Comparison of ENCODE assay signal across 8 cellular contexts in genomic region chr17:59892849-59893616, GRCh38. TPM values are rescaled to one million over a fixed set of nuclear protein-coding genes. Genes with fewer than 3 reads are reported as not detected.
DNase-seq lines count a peak whose midpoint lies in the region; ATAC-seq and TF ChIP-seq lines count a peak whose summit lies in the region.

RPS6KB1 (plus strand) TSS chr17:59893121; CDS start chr17:59893185, 64 bp downstream.
TUBD1 (minus strand) TSS chr17:59892943; CDS start chr17:59891002, 1,941 bp downstream.

- H3K9ac ChIP-seq in liver (ENCODE audit: low read depth in 1 of 2, low read length in 2 of 2): peak within 1 kb of the TSS; percentile 95 to 99

- peaks cover 0 to 5% (median 3%) of the 10 kb centered on the region in 4 donors for H3K36me3 ChIP-seq in liver (ENCODE audit: control insufficient read depth in 4 of 4, insufficient read depth in 3 of 4, low read depth in 1 of 4, low read length in 3 of 4)

- TF ChIP-seq CTCF in CD14-positive monocyte (IDR thresholded peaks at IDR 0.05) (no peak), dorsolateral prefrontal cortex (IDR thresholded peaks at IDR 0.05 in 54 of 56, conservative IDR thresholded peaks at IDR 0.05 in 2 of 56; ENCODE audit: low read depth in 1 of 56, partially characterized antibody in 56 of 56) (peak in 21 of 56 donors; percentile 4 to 57 (median 18)), liver (IDR thresholded peaks at IDR 0.05; ENCODE audit: low read depth, low read length, missing input control) (no peak)

- H3K4me1 Mint-ChIP-seq in CD14-positive monocyte: peaks cover 26% of the 10 kb centered on the region
- peaks cover 48% of the 10 kb centered on the region for H3K4me1 Mint-ChIP-seq in activated CD4-positive, alpha-beta memory T cell treated with anti-CD3 and anti-CD28 coated beads for 36 hours (ENCODE audit: low read depth)

- H3K9me3 ChIP-seq in liver (ENCODE audit: control insufficient read depth in 4 of 4, low read length in 3 of 4): no peaks in the 10 kb centered on the region

- peak within 1 kb of the TSS; percentile 94 to 98 (median 96) for H3K27ac Mint-ChIP-seq in CD14-positive monocyte
- H3K27ac Mint-ChIP-seq in activated CD4-positive, alpha-beta memory T cell treated with anti-CD3 and anti-CD28 coated beads for 36 hours: peak within 1 kb of the TSS; percentile 92

- peak within 1 kb of the TSS; percentile 96 to 98 for H3K4me3 Mint-ChIP-seq in CD14-positive monocyte
- peak within 1 kb of the TSS; percentile 99 for H3K4me3 Mint-ChIP-seq in activated CD4-positive, alpha-beta memory T cell treated with anti-CD3 and anti-CD28 coated beads for 36 hours

- peak within 1 kb of the TSS; percentile 61 to 100 (median 99) for H3K4me3 ChIP-seq in dorsolateral prefrontal cortex
- H3K4me3 ChIP-seq in liver (ENCODE audit: low read depth in 1 of 3, low read length in 3 of 3): peak within 1 kb of the TSS; percentile 71 to 94 (median 78)

- POLR2A ChIA-PET in activated CD4-positive, alpha-beta memory T cell treated with anti-CD3 and anti-CD28 coated beads for 36 hours (lab: Charles Lee): interaction anchor here (0.8 to 2.0 kb wide), 15 partner anchors 9 to 186 kb away, joined by 3 to 10 read pairs (median 3); partner anchors contain the start of genes PTRH2, RNFT1 and VMP1

- peak; percentile 90 for ATAC-seq in GM19397 (IDR thresholded peaks at IDR 0.05; ENCODE audit: unreplicated experiment)
- ATAC-seq in HG03571 (IDR thresholded peaks at IDR 0.05; ENCODE audit: unreplicated experiment): peak; percentile 82

- CTCF ChIA-PET in activated CD4-positive, alpha-beta memory T cell treated with anti-CD3 and anti-CD28 coated beads for 36 hours (lab: Charles Lee): interaction anchor here (1.3 to 3.4 kb wide), 3 partner anchors 20 to 139 kb away, joined by 3 to 14 read pairs (median 3); no protein-coding TSS in a partner anchor

- intact Hi-C loops in CD14-positive monocyte (cut with micrococcal nuclease) (no loop called here), dorsolateral prefrontal cortex (cut with DNase I) (loop anchor here in 1 of 2 donors (5.0 to 10.0 kb wide), 2 partner anchors 72 to 271 kb away; partner anchors contain the start of gene RNFT1)
- intact Hi-C loops in activated CD4-positive, alpha-beta memory T cell treated with anti-CD3 and anti-CD28 coated beads for 36 hours (cut with micrococcal nuclease): loop anchor here (1.0 to 10.0 kb wide), 6 partner anchors 46 to 276 kb away; partner anchors contain the start of genes CLTC and RNFT1

- H3K9me3 Mint-ChIP-seq in CD14-positive monocyte: no peaks in the 10 kb centered on the region
- H3K9me3 Mint-ChIP-seq in activated CD4-positive, alpha-beta memory T cell treated with anti-CD3 and anti-CD28 coated beads for 36 hours: no peaks in the 10 kb centered on the region

- WGBS in liver: under 1% methylated on average over 60 of the region's 60 CpGs

- no peaks in the 10 kb centered on the region for H3K27me3 ChIP-seq in dorsolateral prefrontal cortex
- no peaks in the 10 kb centered on the region for H3K27me3 ChIP-seq in liver (ENCODE audit: control insufficient read depth in 4 of 4, insufficient read depth in 4 of 4, low read length in 3 of 4)

- peaks cover 2 to 17% (median 16%) of the 10 kb centered on the region in 4 donors for H3K4me1 ChIP-seq in liver (ENCODE audit: control insufficient read depth in 4 of 4, insufficient read depth in 4 of 4, low read length in 3 of 4)

- no peak for TF ChIP-seq RAD21 in liver (IDR thresholded peaks at IDR 0.05)

- DNase-seq in CD14-positive monocyte (ENCODE audit: low spot score) (peak; percentile 97), NCI-H82 treated with DMSO at 0.1 percent for 48 hours (lab: John Stamatoyannopoulos, UW; ENCODE audit: unreplicated experiment) (peak; percentile 99), dorsolateral prefrontal cortex (peak; percentile 88 to 96 (median 93))
- DNase-seq in activated CD4-positive, alpha-beta memory T cell treated with anti-CD3 and anti-CD28 coated beads for 36 hours: peak; percentile 99
- DNase-seq in stimulated activated CD4-positive, alpha-beta T cell treated with anti-CD3 and anti-CD28 coated beads, Interleukin-4, amount 100 ng/mL, for 24 hours: peak; percentile 98

- no peaks in the 10 kb centered on the region for H3K27me3 Mint-ChIP-seq in CD14-positive monocyte (ENCODE audit: low read depth in 3 of 3)
- no peaks in the 10 kb centered on the region for H3K27me3 Mint-ChIP-seq in activated CD4-positive, alpha-beta memory T cell treated with anti-CD3 and anti-CD28 coated beads for 36 hours

- H3K27ac ChIP-seq in dorsolateral prefrontal cortex: peak within 1 kb of the TSS in 57 of 59 donors; percentile 11 to 97 (median 88)
- H3K27ac ChIP-seq in liver (ENCODE audit: low read depth in 1 of 2, low read length in 2 of 2): peak within 1 kb of the TSS; percentile 82

- peaks cover 13 to 34% of the 10 kb centered on the region in 2 donors for H3K36me3 Mint-ChIP-seq in CD14-positive monocyte
- peaks cover 20% of the 10 kb centered on the region for H3K36me3 Mint-ChIP-seq in activated CD4-positive, alpha-beta memory T cell treated with anti-CD3 and anti-CD28 coated beads for 36 hours

TF ChIP-seq in liver, 16 proteins besides CTCF, POLR2A, EP300 and RAD21:
- no peak for TF ChIP-seq ATF3 (IDR thresholded peaks at IDR 0.05)
- peak; percentile 48 for TF ChIP-seq SP1 (IDR thresholded peaks at IDR 0.05)
- TF ChIP-seq RXRA (IDR thresholded peaks at IDR 0.05): peak in 1 of 2 donors; percentile 51
- TF ChIP-seq REST (IDR thresholded peaks at IDR 0.05): peak; percentile 93
- TF ChIP-seq TAF1 (conservative IDR thresholded peaks at IDR 0.05): peak; percentile 97
- TF ChIP-seq FOXA2 (IDR thresholded peaks at IDR 0.05): no peak
- TF ChIP-seq, protein P1, sequence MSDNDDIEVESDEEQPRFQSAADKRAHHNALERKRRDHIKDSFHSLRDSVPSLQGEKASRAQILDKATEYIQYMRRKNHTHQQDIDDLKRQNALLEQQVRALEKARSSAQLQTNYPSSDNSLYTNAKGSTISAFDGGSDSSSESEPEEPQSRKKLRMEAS (IDR thresholded peaks at IDR 0.05): peak; percentile 94
- peak; percentile 98 for TF ChIP-seq YY1 (IDR thresholded peaks at IDR 0.05)
- TF ChIP-seq, protein P2, sequence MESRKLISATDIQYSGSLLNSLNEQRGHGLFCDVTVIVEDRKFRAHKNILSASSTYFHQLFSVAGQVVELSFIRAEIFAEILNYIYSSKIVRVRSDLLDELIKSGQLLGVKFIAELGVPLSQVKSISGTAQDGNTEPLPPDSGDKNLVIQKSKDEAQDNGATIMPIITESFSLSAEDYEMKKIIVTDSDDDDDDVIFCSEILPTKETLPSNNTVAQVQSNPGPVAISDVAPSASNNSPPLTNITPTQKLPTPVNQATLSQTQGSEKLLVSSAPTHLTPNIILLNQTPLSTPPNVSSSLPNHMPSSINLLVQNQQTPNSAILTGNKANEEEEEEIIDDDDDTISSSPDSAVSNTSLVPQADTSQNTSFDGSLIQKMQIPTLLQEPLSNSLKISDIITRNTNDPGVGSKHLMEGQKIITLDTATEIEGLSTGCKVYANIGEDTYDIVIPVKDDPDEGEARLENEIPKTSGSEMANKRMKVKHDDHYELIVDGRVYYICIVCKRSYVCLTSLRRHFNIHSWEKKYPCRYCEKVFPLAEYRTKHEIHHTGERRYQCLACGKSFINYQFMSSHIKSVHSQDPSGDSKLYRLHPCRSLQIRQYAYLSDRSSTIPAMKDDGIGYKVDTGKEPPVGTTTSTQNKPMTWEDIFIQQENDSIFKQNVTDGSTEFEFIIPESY (IDR thresholded peaks at IDR 0.05): peak; percentile 82
- TF ChIP-seq EGR1 (IDR thresholded peaks at IDR 0.05; ENCODE audit: low read depth in 2 of 2): no peak
- TF ChIP-seq HNF4G (IDR thresholded peaks at IDR 0.05): no peak
- TF ChIP-seq HNF4A (conservative IDR thresholded peaks at IDR 0.05): peak in 1 of 2 donors; percentile 13
- peak; percentile 4 for TF ChIP-seq NR2F2 (IDR thresholded peaks at IDR 0.05)

RNA-seq across cellular contexts. Expression of gene RPS6KB1, which starts in this region (rescaled TPM):
- polyA plus RNA-seq in CD14-positive monocyte (10 to 100 TPM; 15.8 to 15.9 TPM), liver (10 to 100 TPM in 1 of 2 donors, 1 to 10 TPM in 1; 5.6 to 13.4 TPM)
- total RNA-seq in activated CD4-positive, alpha-beta memory T cell treated with anti-CD3 and anti-CD28 coated beads for 36 hours: 10 to 100 TPM; 41.6 to 44.8 TPM
- total RNA-seq in dorsolateral prefrontal cortex (10 to 100 TPM; 37.9 to 72.2 (median 53.0) TPM), liver (10 to 100 TPM; 17.2 to 22.1 TPM)

RNA-seq across cellular contexts. Expression of gene TUBD1, which starts in this region (rescaled TPM):
- polyA plus RNA-seq in CD14-positive monocyte: 1 to 10 TPM; 2.9 to 7.3 TPM
- 10 to 100 TPM; 11.0 to 12.7 TPM for total RNA-seq in activated CD4-positive, alpha-beta memory T cell treated with anti-CD3 and anti-CD28 coated beads for 36 hours
- total RNA-seq in dorsolateral prefrontal cortex: 10 to 100 TPM in 100 of 120 experiments, 1 to 10 TPM in 20; 7.0 to 22.2 (median 12.5) TPM
- 10 to 100 TPM in 1 of 2 donors, 1 to 10 TPM in 1; 8.5 to 12.7 TPM for total RNA-seq in liver
- polyA plus RNA-seq in liver: 1 to 10 TPM; 2.1 to 3.5 TPM

Comparison
In these comparisons a context has a peak if more than half of its experiments do, and no peak if none do; other contexts are left out.
1. Peak in every context shown above with its lines: DNase-seq, ATAC-seq, H3K4me3 ChIP-seq and H3K27ac ChIP-seq.